ENCODE assay signal across 14 cellular contexts in genomic region chr2:55581875-55582547, GRCh38. TPM values are rescaled to one million over a fixed set of nuclear protein-coding genes. Genes with fewer than 3 reads are reported as not detected.
DNase-seq lines count a peak whose midpoint lies in the region; ATAC-seq and TF ChIP-seq lines count a peak whose summit lies in the region.
"Had no signal": no experiment of that assay in that cellular context is flagged by ENCODE, and none has a peak within 500 bp of the region (broad histone marks: within the 10 kb centered on the region; RNA-seq: fewer than 3 reads in every experiment).

No MANE protein-coding gene starts in this region.

- CTCF ChIA-PET in MCF 10A (lab: Yijun Ruan, JAX) = interaction anchor here (0.8 kb wide), 2 partner anchors 21 to 332 kb away, joined by 3 read pairs; no protein-coding TSS in a partner anchor

- no peaks in the 10 kb centered on the region for H3K27me3 ChIP-seq in breast epithelium
- H3K27me3 ChIP-seq in uterus = no peaks in the 10 kb centered on the region
- H3K27me3 ChIP-seq: esophagus squamous epithelium had no signal

- DNase-seq in MCF 10A (ENCODE audit: unreplicated experiment) = peak; percentile 66
- DNase-seq in breast epithelium (ENCODE audit: low spot score in 2 of 2) = no peak
- peak; percentile 53 for DNase-seq in astrocyte of the hippocampus (ENCODE audit: low read depth, low spot score)
- DNase-seq in kidney tubule cell (ENCODE audit: low spot score) = peak; percentile 22
- peak; percentile 39 to 43 for DNase-seq in uterus
- DNase-seq: cerebellar nuclear complex, esophagus squamous epithelium, left ventricle myocardium superior, NCI-H2171 treated with DMSO at 0.1 percent for 48 hours, occipital lobe, Right ventricle myocardium superior had no signal

- H3K9me3 ChIP-seq in breast epithelium = no peaks in the 10 kb centered on the region
- no peaks in the 10 kb centered on the region for H3K9me3 ChIP-seq in uterus
- H3K9me3 ChIP-seq: esophagus squamous epithelium had no signal

- TF ChIP-seq POLR2A in breast epithelium (IDR thresholded peaks at IDR 0.05) (no peak), uterus (IDR thresholded peaks at IDR 0.05) (no peak)

- no peaks in the 10 kb centered on the region for H3K9me3 Mint-ChIP-seq in MCF 10A (ENCODE audit: unreplicated experiment)

- no TSS peak for BruUV-seq in MCF 10A (replicated peaks; lab: Mats Ljungman, UMichigan)

- H3K4me3 ChIP-seq in breast epithelium (no peak overlapping the region), uterus (no peak overlapping the region)
- H3K4me3 ChIP-seq: esophagus squamous epithelium had no signal

- H3K27ac ChIP-seq in breast epithelium (no peak overlapping the region), uterus (peak overlapping the region; percentile 36 to 72)

- H3K36me3 Mint-ChIP-seq in MCF 10A (ENCODE audit: insufficient read depth, unreplicated experiment) = peaks cover 82% of the 10 kb centered on the region

- peaks cover 11% of the 10 kb centered on the region for H3K4me1 Mint-ChIP-seq in MCF 10A (ENCODE audit: insufficient read depth, unreplicated experiment)

- H3K27ac Mint-ChIP-seq in MCF 10A (ENCODE audit: low read depth, unreplicated experiment) = no peak overlapping the region

- no peak overlapping the region for H3K4me3 Mint-ChIP-seq in MCF 10A (ENCODE audit: unreplicated experiment)

- no peaks in the 10 kb centered on the region for H3K4me1 ChIP-seq in breast epithelium
- no peaks in the 10 kb centered on the region for H3K4me1 ChIP-seq in uterus

- H3K36me3 ChIP-seq in breast epithelium (peaks cover 7% of the 10 kb centered on the region), uterus (no peaks in the 10 kb centered on the region)

- TF ChIP-seq CTCF in MCF 10A (IDR thresholded peaks at IDR 0.05; ENCODE audit: unreplicated experiment) = no peak
- no peak for TF ChIP-seq CTCF in breast epithelium (IDR thresholded peaks at IDR 0.05)
- TF ChIP-seq CTCF in uterus (IDR thresholded peaks at IDR 0.05) = no peak

- intact Hi-C loops in MCF 10A (cut with micrococcal nuclease) = no loop called here
- intact Hi-C loops in breast epithelium (cut with DNase I; ENCODE audit: low total_unique reads) = no loop called here
- intact Hi-C loops in uterus (cut with DNase I; ENCODE audit: low total_unique reads) = no loop called here

- H3K27me3 Mint-ChIP-seq in MCF 10A (ENCODE audit: insufficient read depth, unreplicated experiment) = no peaks in the 10 kb centered on the region

- POLR2A ChIA-PET in MCF 10A (lab: Yijun Ruan, JAX) = interaction anchor here (1.2 kb wide), 1 partner anchor 14 kb away, joined by 6 read pairs; no protein-coding TSS in a partner anchor

- no peak for ATAC-seq in GM21360 (IDR thresholded peaks at IDR 0.05; ENCODE audit: unreplicated experiment)
- ATAC-seq in GM19397 (IDR thresholded peaks at IDR 0.05; ENCODE audit: unreplicated experiment) = no peak
- ATAC-seq in GM21367 (IDR thresholded peaks at IDR 0.05; ENCODE audit: unreplicated experiment) = no peak
- ATAC-seq: left ventricle myocardium superior had no signal

RNA-seq across cellular contexts. Expression of gene PPP4R3B, which starts 35.4 kb away (rescaled TPM):
- total RNA-seq in MCF 10A (2022) (97.2 and 97.4 TPM in 2 replicates), breast epithelium (10 to 100 TPM; 56.4 to 91.3 (median 71.4) TPM), uterus (100 to 1,000 TPM in 1 of 4 donors, 10 to 100 TPM in 3; 29.2 to 117 (median 54.2) TPM)

Comparison
In these comparisons a context has a peak if more than half of its experiments do, and no peak if none do; other contexts are left out.
1. DNase-seq: peak in MCF 10A (single experiment), astrocyte of the hippocampus (single experiment), kidney tubule cell (single experiment) and uterus (2 of 2); none in breast epithelium (0 of 2).
2. H3K27ac ChIP-seq: peak in uterus (2 of 2); none in breast epithelium (0 of 2).